In genomic region chr3:18847583-18848197, GRCh38 we compare ENCODE assay signal across 7 cellular contexts.
A peak's percentile ranks its signal among the peaks of the same experiment; 100 is the strongest.
DNase-seq lines count a peak whose midpoint lies in the region; ATAC-seq and TF ChIP-seq lines count a peak whose summit lies in the region.

No MANE protein-coding gene starts in this region.

- no peaks in the 10 kb centered on the region for H3F3A ChIP-seq in PC-3 (ENCODE audit: low read length, unreplicated experiment)

- no peak overlapping the region for H3K4me3 ChIP-seq in PC-3 (ENCODE audit: low read length)
- H3K4me3 ChIP-seq in lower lobe of right lung: no peak overlapping the region
- H3K4me3 ChIP-seq in spleen: no peak overlapping the region

- H3K27me3 ChIP-seq in PC-3 (ENCODE audit: low read length) (no peaks in the 10 kb centered on the region), lower lobe of right lung (ENCODE audit: low read depth) (no peaks in the 10 kb centered on the region), spleen (replicated peaks in 1 of 7) (no peaks in the 10 kb centered on the region)

- DNase-seq in PC-3 (peak; percentile 62), lower lobe of right lung (no peak), GM19238 (ENCODE audit: insufficient read length, low spot score) (no peak), spleen (no peak)

- no peaks in the 10 kb centered on the region for H3K9me3 ChIP-seq in PC-3 (ENCODE audit: low read length)
- H3K9me3 ChIP-seq in lower lobe of right lung: no peaks in the 10 kb centered on the region
- H3K9me3 ChIP-seq in spleen: no peaks in the 10 kb centered on the region

- TF ChIP-seq CTCF in PC-3 (conservative IDR thresholded peaks at IDR 0.05; ENCODE audit: low read depth, low read length) (peak; percentile 75), lower lobe of right lung (IDR thresholded peaks at IDR 0.05) (peak; percentile 31), spleen (IDR thresholded peaks at IDR 0.05 in 8 of 11, conservative IDR thresholded peaks at IDR 0.05 in 3 of 11) (peak in 5 of 11 experiments; percentile 16 to 37 (median 24))

- H2AFZ ChIP-seq in PC-3 (ENCODE audit: low read length): no peak overlapping the region

- intact Hi-C loops in PC-3 (cut with micrococcal nuclease): loop anchor here (1.0 to 5.0 kb wide), 2 partner anchors 141 to 1020 kb away; no protein-coding TSS in a partner anchor
- intact Hi-C loops in lower lobe of right lung (cut with DNase I): no loop called here
- intact Hi-C loops in spleen (cut with DNase I; ENCODE audit: low total_unique reads): no loop called here

- no TSS peak for BruUV-seq in PC-3 (replicated peaks; lab: Mats Ljungman, UMichigan)

- no peak for TF ChIP-seq POLR2A in spleen (IDR thresholded peaks at IDR 0.05)

- CTCF ChIA-PET in PC-3 (lab: Charles Lee): interaction anchor here (0.6 to 1.4 kb wide), 3 partner anchors 8 to 199 kb away, joined by 5 to 7 read pairs (median 6); no protein-coding TSS in a partner anchor

- ATAC-seq in GM18498 (IDR thresholded peaks at IDR 0.05; ENCODE audit: unreplicated experiment) (peak; percentile 76), GM21825 (IDR thresholded peaks at IDR 0.05; ENCODE audit: unreplicated experiment) (peak; percentile 67), PC-3 (peak; percentile 53; the same call in 1 of the 2 replicates), lower lobe of right lung (no peak), GM19328 (IDR thresholded peaks at IDR 0.05; ENCODE audit: unreplicated experiment) (no peak)

- H3K4me1 ChIP-seq in PC-3 (ENCODE audit: insufficient read depth, low read length) (no peaks in the 10 kb centered on the region), lower lobe of right lung (no peaks in the 10 kb centered on the region), spleen (peaks cover 0 to 4% (median 0%) of the 10 kb centered on the region in 6 donors)

- no peaks in the 10 kb centered on the region for H3K9me2 ChIP-seq in PC-3 (replicated peaks; ENCODE audit: low read length)

- H3K36me3 ChIP-seq in PC-3 (ENCODE audit: low read depth, low read length): no peaks in the 10 kb centered on the region
- no peaks in the 10 kb centered on the region for H3K36me3 ChIP-seq in lower lobe of right lung
- no peaks in the 10 kb centered on the region for H3K36me3 ChIP-seq in spleen

- H4K20me1 ChIP-seq in PC-3 (ENCODE audit: low read length): no peaks in the 10 kb centered on the region

- H3K27ac ChIP-seq in PC-3 (ENCODE audit: low read length): no peak overlapping the region
- H3K27ac ChIP-seq in lower lobe of right lung: no peak overlapping the region
- no peak overlapping the region for H3K27ac ChIP-seq in spleen

- POLR2A ChIA-PET in PC-3 (lab: Charles Lee; ENCODE audit: unreplicated experiment): interaction anchor here (0.7 kb wide), 1 partner anchor 79 kb away, joined by 5 read pairs; no protein-coding TSS in a partner anchor

- 50 to 59% (median 52%) methylated on average over 5 of the region's 5 CpGs for WGBS in spleen, 5 donors

- H3K4me2 ChIP-seq in PC-3 (ENCODE audit: low read length): no peak overlapping the region

- no peaks in the 10 kb centered on the region for H3K79me2 ChIP-seq in PC-3 (ENCODE audit: low read length)

- no peak overlapping the region for H3K9ac ChIP-seq in PC-3 (ENCODE audit: low read length)

Comparison
In these comparisons a context has a peak if more than half of its experiments do, and no peak if none do; other contexts are left out.
1. ATAC-seq: peak in GM18498 (single experiment), GM21825 (single experiment) and PC-3 (single experiment); none in lower lobe of right lung (0 of 2) and GM19328 (single experiment).